Comparison of ENCODE assay signal across 1 cellular context in the genomic region with DNA sequence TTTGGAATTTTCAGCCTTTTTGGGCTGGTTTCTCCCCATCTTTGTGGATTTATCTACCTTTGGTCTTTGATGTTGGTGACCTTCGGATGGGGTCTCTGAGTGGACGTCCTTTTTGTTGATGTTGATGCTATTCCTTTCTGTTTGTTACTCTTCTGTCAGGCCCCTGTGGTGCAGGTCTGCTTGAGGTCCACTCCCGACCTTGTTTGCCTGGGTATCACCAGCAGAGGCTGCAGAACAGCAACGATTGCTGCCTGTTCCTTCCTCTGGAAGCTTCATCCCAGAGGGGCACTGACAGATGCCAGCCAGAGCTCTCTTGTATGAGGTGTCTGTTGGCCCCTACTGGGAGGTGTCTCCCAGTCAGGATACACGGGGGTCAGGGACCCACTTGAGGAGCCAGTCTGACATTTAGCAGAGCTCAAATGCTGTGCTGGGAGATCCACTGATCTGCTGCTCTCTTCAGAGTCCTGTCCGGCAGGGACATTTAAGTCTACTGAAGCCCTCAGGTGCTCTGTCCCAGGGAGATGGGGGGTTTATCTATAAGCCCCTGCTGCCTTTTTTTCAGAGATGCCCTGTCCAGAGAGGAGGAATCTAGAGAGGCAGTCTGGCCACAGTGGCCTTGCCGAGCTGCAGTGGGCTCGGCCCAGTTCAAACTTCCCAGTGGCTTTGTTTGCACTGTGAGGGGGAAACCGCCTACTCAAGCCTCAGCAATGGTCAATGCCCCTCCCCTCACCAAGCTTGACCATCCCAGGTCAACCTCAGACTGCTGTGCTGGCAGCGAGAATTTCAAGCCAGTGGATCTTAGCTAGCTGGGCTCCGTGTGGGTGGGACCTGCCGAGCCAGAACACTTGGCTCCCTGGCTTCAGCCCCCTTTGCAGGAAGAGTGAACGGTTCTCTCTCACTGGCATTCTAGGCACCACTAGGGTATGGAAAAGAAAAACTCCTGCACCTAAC.
TF ChIP-seq lines count a peak whose summit lies in the region.
"Not testable (repeated sequence)": the region's sequence is repeated elsewhere in the genome, so short reads cannot be mapped to it uniquely, and the experiment has no call there.

No MANE protein-coding gene starts in this region.

TF ChIP-seq in HepG2, 621 proteins besides CTCF, POLR2A, EP300 and RAD21 (continued from another document and continues in another):
- TF ChIP-seq, protein P1, sequence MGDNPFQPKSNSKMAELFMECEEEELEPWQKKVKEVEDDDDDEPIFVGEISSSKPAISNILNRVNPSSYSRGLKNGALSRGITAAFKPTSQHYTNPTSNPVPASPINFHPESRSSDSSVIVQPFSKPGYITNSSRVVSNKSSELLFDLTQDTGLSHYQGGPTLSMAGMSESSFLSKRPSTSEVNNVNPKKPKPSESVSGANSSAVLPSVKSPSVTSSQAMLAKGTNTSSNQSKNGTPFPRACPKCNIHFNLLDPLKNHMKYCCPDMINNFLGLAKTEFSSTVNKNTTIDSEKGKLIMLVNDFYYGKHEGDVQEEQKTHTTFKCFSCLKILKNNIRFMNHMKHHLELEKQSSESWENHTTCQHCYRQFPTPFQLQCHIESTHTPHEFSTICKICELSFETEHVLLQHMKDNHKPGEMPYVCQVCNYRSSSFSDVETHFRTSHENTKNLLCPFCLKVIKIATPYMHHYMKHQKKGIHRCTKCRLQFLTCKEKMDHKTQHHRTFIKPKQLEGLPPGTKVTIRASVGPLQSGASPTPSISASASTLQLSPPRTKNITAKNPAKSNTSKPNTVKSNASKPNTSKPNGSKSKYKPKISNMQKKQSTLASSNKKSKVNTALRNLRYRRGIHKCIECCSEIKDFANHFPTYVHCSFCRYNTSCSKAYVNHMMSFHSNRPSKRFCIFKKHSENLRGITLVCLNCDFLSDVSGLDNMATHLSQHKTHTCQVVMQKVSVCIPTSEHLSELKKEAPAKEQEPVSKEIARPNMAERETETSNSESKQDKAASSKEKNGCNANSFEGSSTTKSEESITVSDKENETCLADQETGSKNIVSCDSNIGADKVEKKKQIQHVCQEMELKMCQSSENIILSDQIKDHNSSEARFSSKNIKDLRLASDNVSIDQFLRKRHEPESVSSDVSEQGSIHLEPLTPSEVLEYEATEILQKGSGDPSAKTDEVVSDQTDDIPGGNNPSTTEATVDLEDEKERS (CRISPR knock-in tag; IDR thresholded peaks at IDR 0.05) = peak; percentile 85
- TF ChIP-seq ZNF121 (CRISPR knock-in tag; IDR thresholded peaks at IDR 0.05) = peak; percentile 85
- TF ChIP-seq, protein P2, sequence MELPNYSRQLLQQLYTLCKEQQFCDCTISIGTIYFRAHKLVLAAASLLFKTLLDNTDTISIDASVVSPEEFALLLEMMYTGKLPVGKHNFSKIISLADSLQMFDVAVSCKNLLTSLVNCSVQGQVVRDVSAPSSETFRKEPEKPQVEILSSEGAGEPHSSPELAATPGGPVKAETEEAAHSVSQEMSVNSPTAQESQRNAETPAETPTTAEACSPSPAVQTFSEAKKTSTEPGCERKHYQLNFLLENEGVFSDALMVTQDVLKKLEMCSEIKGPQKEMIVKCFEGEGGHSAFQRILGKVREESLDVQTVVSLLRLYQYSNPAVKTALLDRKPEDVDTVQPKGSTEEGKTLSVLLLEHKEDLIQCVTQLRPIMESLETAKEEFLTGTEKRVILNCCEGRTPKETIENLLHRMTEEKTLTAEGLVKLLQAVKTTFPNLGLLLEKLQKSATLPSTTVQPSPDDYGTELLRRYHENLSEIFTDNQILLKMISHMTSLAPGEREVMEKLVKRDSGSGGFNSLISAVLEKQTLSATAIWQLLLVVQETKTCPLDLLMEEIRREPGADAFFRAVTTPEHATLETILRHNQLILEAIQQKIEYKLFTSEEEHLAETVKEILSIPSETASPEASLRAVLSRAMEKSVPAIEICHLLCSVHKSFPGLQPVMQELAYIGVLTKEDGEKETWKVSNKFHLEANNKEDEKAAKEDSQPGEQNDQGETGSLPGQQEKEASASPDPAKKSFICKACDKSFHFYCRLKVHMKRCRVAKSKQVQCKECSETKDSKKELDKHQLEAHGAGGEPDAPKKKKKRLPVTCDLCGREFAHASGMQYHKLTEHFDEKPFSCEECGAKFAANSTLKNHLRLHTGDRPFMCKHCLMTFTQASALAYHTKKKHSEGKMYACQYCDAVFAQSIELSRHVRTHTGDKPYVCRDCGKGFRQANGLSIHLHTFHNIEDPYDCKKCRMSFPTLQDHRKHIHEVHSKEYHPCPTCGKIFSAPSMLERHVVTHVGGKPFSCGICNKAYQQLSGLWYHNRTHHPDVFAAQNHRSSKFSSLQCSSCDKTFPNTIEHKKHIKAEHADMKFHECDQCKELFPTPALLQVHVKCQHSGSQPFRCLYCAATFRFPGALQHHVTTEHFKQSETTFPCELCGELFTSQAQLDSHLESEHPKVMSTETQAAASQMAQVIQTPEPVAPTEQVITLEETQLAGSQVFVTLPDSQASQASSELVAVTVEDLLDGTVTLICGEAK (IDR thresholded peaks at IDR 0.05) = not testable (repeated sequence)
- TF ChIP-seq, protein P2 (CRISPR knock-in tag; IDR thresholded peaks at IDR 0.05) = peak; percentile 80
- peak; percentile 63; the same call in 1 of the 2 replicates for TF ChIP-seq MAX (IDR thresholded peaks at IDR 0.05)
- 0 out of 2 replicates have a peak, but pooled peaks have one; percentile 51 for TF ChIP-seq ZFY (CRISPR knock-in tag; IDR thresholded peaks at IDR 0.05)
- TF ChIP-seq ZBTB20 (CRISPR knock-in tag; IDR thresholded peaks at IDR 0.05; ENCODE audit: borderline replicate concordance, low read depth) = peak; percentile 60; the same call in 1 of the 2 replicates
- TF ChIP-seq ZSCAN25 (CRISPR knock-in tag; IDR thresholded peaks at IDR 0.05) = peak; percentile 41; the same call in 1 of the 2 replicates
- TF ChIP-seq PHF21A (CRISPR knock-in tag; IDR thresholded peaks at IDR 0.05) = peak; percentile 78
- TF ChIP-seq, protein P3, sequence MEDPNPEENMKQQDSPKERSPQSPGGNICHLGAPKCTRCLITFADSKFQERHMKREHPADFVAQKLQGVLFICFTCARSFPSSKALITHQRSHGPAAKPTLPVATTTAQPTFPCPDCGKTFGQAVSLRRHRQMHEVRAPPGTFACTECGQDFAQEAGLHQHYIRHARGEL (CRISPR knock-in tag; IDR thresholded peaks at IDR 0.05) = peak; percentile 41; the same call in 1 of the 2 replicates
- peak; percentile 69 for TF ChIP-seq SPEN (CRISPR knock-in tag; IDR thresholded peaks at IDR 0.05; ENCODE audit: low read depth)
- TF ChIP-seq BRD4 (CRISPR knock-in tag; IDR thresholded peaks at IDR 0.05) = peak; percentile 40; the same call in 1 of the 2 replicates
- TF ChIP-seq HOXA3 (CRISPR knock-in tag; IDR thresholded peaks at IDR 0.05) = 0 out of 2 replicates have a peak, but pooled peaks have one; percentile 62
- peak; percentile 68; the same call in 1 of the 2 replicates for TF ChIP-seq KMT2B (CRISPR knock-in tag; IDR thresholded peaks at IDR 0.05)
- peak; percentile 79; the same call in 1 of the 2 replicates for TF ChIP-seq ZNF337 (CRISPR knock-in tag; IDR thresholded peaks at IDR 0.05; ENCODE audit: borderline replicate concordance, low read depth)
- TF ChIP-seq, protein P4, sequence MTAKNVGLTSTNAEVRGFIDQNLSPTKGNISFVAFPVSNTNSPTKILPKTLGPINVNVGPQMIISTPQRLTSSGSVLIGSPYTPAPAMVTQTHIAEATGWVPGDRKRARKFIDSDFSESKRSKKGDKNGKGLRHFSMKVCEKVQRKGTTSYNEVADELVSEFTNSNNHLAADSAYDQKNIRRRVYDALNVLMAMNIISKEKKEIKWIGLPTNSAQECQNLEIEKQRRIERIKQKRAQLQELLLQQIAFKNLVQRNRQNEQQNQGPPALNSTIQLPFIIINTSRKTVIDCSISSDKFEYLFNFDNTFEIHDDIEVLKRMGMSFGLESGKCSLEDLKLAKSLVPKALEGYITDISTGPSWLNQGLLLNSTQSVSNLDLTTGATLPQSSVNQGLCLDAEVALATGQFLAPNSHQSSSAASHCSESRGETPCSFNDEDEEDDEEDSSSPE (CRISPR knock-in tag; IDR thresholded peaks at IDR 0.05) = peak; percentile 45; the same call in 1 of the 2 replicates
- peak; percentile 33; the same call in 1 of the 2 replicates for TF ChIP-seq TCF7 (IDR thresholded peaks at IDR 0.05; ENCODE audit: low read depth)
- TF ChIP-seq, protein P5, sequence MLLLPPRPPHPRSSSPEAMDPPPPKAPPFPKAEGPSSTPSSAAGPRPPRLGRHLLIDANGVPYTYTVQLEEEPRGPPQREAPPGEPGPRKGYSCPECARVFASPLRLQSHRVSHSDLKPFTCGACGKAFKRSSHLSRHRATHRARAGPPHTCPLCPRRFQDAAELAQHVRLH (CRISPR knock-in tag; IDR thresholded peaks at IDR 0.05; ENCODE audit: borderline replicate concordance, low read depth) = peak; percentile 92
- TF ChIP-seq FOXO1 (CRISPR knock-in tag; IDR thresholded peaks at IDR 0.05) = peak; percentile 60; the same call in 1 of the 2 replicates
- peak; percentile 91; the same call in 1 of the 2 replicates for TF ChIP-seq ZNF792 (CRISPR knock-in tag; IDR thresholded peaks at IDR 0.05)
- TF ChIP-seq FOSL1 (CRISPR knock-in tag; IDR thresholded peaks at IDR 0.05; ENCODE audit: borderline replicate concordance) = 0 out of 2 replicates have a peak, but pooled peaks have one; percentile 4
- TF ChIP-seq TBX2 (CRISPR knock-in tag; IDR thresholded peaks at IDR 0.05; ENCODE audit: borderline replicate concordance) = peak; percentile 80
- peak; percentile 97 for TF ChIP-seq ZNF687 (CRISPR knock-in tag; IDR thresholded peaks at IDR 0.05)
- peak; percentile 80 for TF ChIP-seq ZNF362 (CRISPR knock-in tag; IDR thresholded peaks at IDR 0.05; ENCODE audit: borderline replicate concordance)
- peak in 1 of 2 experiments; percentile 50; a peak in 1 of 4 replicates for TF ChIP-seq NR2F1 (CRISPR knock-in tag; IDR thresholded peaks at IDR 0.05)
- TF ChIP-seq, protein P6, sequence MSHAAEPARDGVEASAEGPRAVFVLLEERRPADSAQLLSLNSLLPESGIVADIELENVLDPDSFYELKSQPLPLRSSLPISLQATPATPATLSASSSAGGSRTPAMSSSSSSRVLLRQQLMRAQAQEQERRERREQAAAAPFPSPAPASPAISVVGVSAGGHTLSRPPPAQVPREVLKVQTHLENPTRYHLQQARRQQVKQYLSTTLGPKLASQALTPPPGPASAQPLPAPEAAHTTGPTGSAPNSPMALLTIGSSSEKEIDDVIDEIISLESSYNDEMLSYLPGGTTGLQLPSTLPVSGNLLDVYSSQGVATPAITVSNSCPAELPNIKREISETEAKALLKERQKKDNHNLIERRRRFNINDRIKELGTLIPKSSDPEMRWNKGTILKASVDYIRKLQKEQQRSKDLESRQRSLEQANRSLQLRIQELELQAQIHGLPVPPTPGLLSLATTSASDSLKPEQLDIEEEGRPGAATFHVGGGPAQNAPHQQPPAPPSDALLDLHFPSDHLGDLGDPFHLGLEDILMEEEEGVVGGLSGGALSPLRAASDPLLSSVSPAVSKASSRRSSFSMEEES (CRISPR knock-in tag; IDR thresholded peaks at IDR 0.05) = peak; percentile 34; the same call in 1 of the 2 replicates
